ENCODE assay signal across 28 cellular contexts in genomic region chr14:77126461-77126990, GRCh38. TPM values are rescaled to one million over a fixed set of nuclear protein-coding genes. Genes with fewer than 3 reads are reported as not detected.
"Had no signal": no experiment of that assay in that cellular context is flagged by ENCODE, and none has a peak within 500 bp of the region (broad histone marks: within the 10 kb centered on the region; RNA-seq: fewer than 3 reads in every experiment).

No MANE protein-coding gene starts in this region.

- H3K27ac Mint-ChIP-seq: activated CD4-positive, alpha-beta memory T cell treated with anti-CD3 and anti-CD28 coated beads for 36 hours; activated CD4-positive, alpha-beta T cell treated with anti-CD3 and anti-CD28 coated beads, Interleukin-2, amount 10 ng/mL, durations not matched to agents 7 days and 5 days; activated naive CD4-positive, alpha-beta T cell treated with anti-CD3 and anti-CD28 coated beads for 36 hours; activated naive CD8-positive, alpha-beta T cell; brain; T-helper 2 cell treated with Interferon-gamma antibody and Interleukin-4, amounts not matched to agents 5 μg/mL and 100 μg/mL, for 36 hours had no signal

- H3K9me3 Mint-ChIP-seq: activated CD4-positive, alpha-beta memory T cell treated with anti-CD3 and anti-CD28 coated beads for 36 hours; activated CD4-positive, alpha-beta T cell treated with anti-CD3 and anti-CD28 coated beads, Interleukin-2, amount 10 ng/mL, durations not matched to agents 7 days and 5 days; activated naive CD4-positive, alpha-beta T cell treated with anti-CD3 and anti-CD28 coated beads for 36 hours; activated T-cell treated with anti-CD3 and anti-CD28 coated beads, Interleukin-2, amount 50 U/mL, for 4 hours; T-helper 2 cell treated with Interferon-gamma antibody and Interleukin-4, amounts not matched to agents 5 μg/mL and 100 μg/mL, for 36 hours had no signal

- H3K36me3 Mint-ChIP-seq: activated CD4-positive, alpha-beta memory T cell treated with anti-CD3 and anti-CD28 coated beads for 36 hours; brain had no signal

- H3K27ac ChIP-seq: SK-N-MC had no signal

- DNase-seq: activated CD4-positive, alpha-beta memory T cell treated with anti-CD3 and anti-CD28 coated beads for 36 hours; activated CD4-positive, alpha-beta T cell treated with anti-CD3 and anti-CD28 coated beads, Interleukin-2, amount 10 ng/mL, durations not matched to agents 7 days and 5 days; activated CD4-positive, CD25-positive, alpha-beta regulatory T cell treated with anti-CD3 and anti-CD28 coated beads, Interleukin-2, amount 50 U/mL, for 72 hours; activated CD8-positive, alpha-beta memory T cell treated with anti-CD3 and anti-CD28 coated beads for 24 hours; activated gamma-delta T cell; activated naive CD4-positive, alpha-beta T cell treated with anti-CD3 and anti-CD28 coated beads for 36 hours; activated T-cell treated with anti-CD3 and anti-CD28 coated beads, Interleukin-2, amount 50 U/mL, for 4 hours; amygdala; Karpas-422; MM.1S; NCI-H1105; NCI-H1436; NCI-H1694 treated with DMSO at 0.1 percent for 48 hours; NCI-H2029 treated with DMSO at 0.1 percent for 48 hours; NCI-H345; NCI-H510A; NCI-H526 treated with DMSO at 0.1 percent for 48 hours; NCI-H82; OCI-M1; RPMI8226; T-helper 1 cell had no signal

- ATAC-seq: activated T-cell treated with anti-CD3 and anti-CD28 coated beads, Interleukin-2, amount 50 U/mL, for 4 hours; K562; Panc1; Right ventricle myocardium inferior had no signal

- H3K4me3 Mint-ChIP-seq: activated CD4-positive, alpha-beta memory T cell treated with anti-CD3 and anti-CD28 coated beads for 36 hours; activated CD4-positive, alpha-beta T cell treated with anti-CD3 and anti-CD28 coated beads, Interleukin-2, amount 10 ng/mL, durations not matched to agents 7 days and 5 days had no signal

- H3K4me3 ChIP-seq: K562, SK-N-MC had no signal

RNA-seq across cellular contexts. Expression of gene ZDHHC22, which starts 15.1 kb away (rescaled TPM):
- total RNA-seq: activated CD4-positive, alpha-beta memory T cell treated with anti-CD3 and anti-CD28 coated beads for 36 hours; activated CD4-positive, alpha-beta T cell treated with anti-CD3 and anti-CD28 coated beads, Interleukin-2, amount 10 ng/mL, durations not matched to agents 7 days and 5 days; activated naive CD4-positive, alpha-beta T cell treated with anti-CD3 and anti-CD28 coated beads for 36 hours; activated T-cell treated with anti-CD3 and anti-CD28 coated beads, Interleukin-2, amount 50 U/mL, for 4 hours; K562; Right ventricle myocardium inferior had no signal
- polyA plus RNA-seq: K562 had no signal

RNA-seq across cellular contexts. Expression of gene TMEM63C, which starts 55.1 kb away (rescaled TPM):
- total RNA-seq: K562 had no signal
